ENCODE assay signal across 38 cellular contexts in genomic region chr2:240068193-240068592, GRCh38. TPM values are rescaled to one million over a fixed set of nuclear protein-coding genes. Genes with fewer than 3 reads are reported as not detected.
"Had no signal": no experiment of that assay in that cellular context is flagged by ENCODE, and none has a peak within 500 bp of the region (broad histone marks: within the 10 kb centered on the region; RNA-seq: fewer than 3 reads in every experiment).

No MANE protein-coding gene starts in this region.

- H3K27ac ChIP-seq: KMS-11 had no signal

- H3K9ac ChIP-seq: KMS-11 had no signal

- H3K4me3 ChIP-seq: MG63 had no signal

- H3K9me3 ChIP-seq: MG63 had no signal

- DNase-seq: Karpas-422, Kasumi-1, MG63, MM.1S, MV-4-11, NCI-H1048, NCI-H1092, NCI-H1092 treated with DMSO at 0.1 percent for 48 hours, NCI-H1105, NCI-H1105 treated with DMSO at 0.1 percent for 48 hours, NCI-H1417, NCI-H1417 treated with DMSO at 0.1 percent for 48 hours, NCI-H1436, NCI-H1436 treated with DMSO at 0.1 percent for 48 hours, NCI-H146, NCI-H1694, NCI-H1694 treated with DMSO at 0.1 percent for 48 hours, NCI-H187, NCI-H187 treated with DMSO at 0.1 percent for 48 hours, NCI-H1930, NCI-H2029, NCI-H2029 treated with DMSO at 0.1 percent for 48 hours, NCI-H2081, NCI-H2081 treated with DMSO at 0.1 percent for 48 hours, NCI-H2107, NCI-H2171, NCI-H2171 treated with DMSO at 0.1 percent for 48 hours, NCI-H2227 treated with DMSO at 0.1 percent for 48 hours, NCI-H226, NCI-H345, NCI-H446, NCI-H446 treated with DMSO at 0.1 percent for 48 hours, NCI-H510A had no signal

- H3K36me3 ChIP-seq: MG63 had no signal

RNA-seq across cellular contexts. Expression of gene OR6B3, which starts 14.9 kb away (rescaled TPM):
- total RNA-seq: LHCN-M2, M059J, MCF 10A, NCI-H460 had no signal

RNA-seq across cellular contexts. Expression of gene OR6B2, which starts 38.0 kb away (rescaled TPM):
- total RNA-seq: LHCN-M2, M059J, MCF 10A, NCI-H460 had no signal
